Comparison of ENCODE assay signal across 27 cellular contexts in the genomic region with DNA sequence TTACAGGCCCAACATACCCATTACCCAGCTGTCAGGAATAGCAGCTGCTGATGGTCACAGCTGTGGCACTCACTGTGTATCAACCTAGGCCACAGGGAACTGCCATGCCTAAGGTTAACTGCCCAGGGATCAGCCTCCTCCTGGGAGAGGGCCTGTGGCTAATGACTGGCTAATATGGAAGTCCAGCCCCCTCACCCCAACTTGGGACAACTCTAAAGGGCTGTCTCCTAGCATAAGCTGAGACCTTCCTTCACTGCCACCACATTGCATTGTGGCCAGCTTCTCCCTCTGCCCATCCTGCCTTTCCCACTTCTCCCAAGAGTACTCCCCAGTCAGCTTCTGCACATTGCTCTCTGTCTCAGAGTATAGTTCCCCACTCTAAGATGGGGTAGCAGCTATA.
"Had no signal": no experiment of that assay in that cellular context is flagged by ENCODE, and none has a peak within 500 bp of the region (broad histone marks: within the 10 kb centered on the region; RNA-seq: fewer than 3 reads in every experiment).

No MANE protein-coding gene starts in this region.

- H3K27me3 ChIP-seq: stomach, suprapubic skin, testis, thyroid gland, tibial artery, tibial nerve, transverse colon, upper lobe of left lung, upper lobe of right lung, uterus had no signal

- H3K9me3 Mint-ChIP-seq: stimulated activated effector memory CD8-positive, alpha-beta T cell treated with anti-CD3 and anti-CD28 coated beads, Interleukin-12 subunit alpha, Interleukin-12 subunit beta, amount 100 ng/mL, for 72 hours; type B pancreatic cell had no signal

- H3K4me3 ChIP-seq: stomach, suprapubic skin, testis, thoracic aorta, thyroid gland, tibial artery, tibial nerve, transverse colon, upper lobe of left lung, upper lobe of right lung, uterus had no signal

- H3K4me1 ChIP-seq: stomach, suprapubic skin, testis, tibial artery, tibial nerve, transverse colon, upper lobe of left lung, upper lobe of right lung, uterus had no signal

- H3K4me1 Mint-ChIP-seq: stimulated activated effector memory CD8-positive, alpha-beta T cell treated with anti-CD3 and anti-CD28 coated beads, Interleukin-12 subunit alpha, Interleukin-12 subunit beta, amount 100 ng/mL, for 72 hours; stimulated activated memory B cell treated with anti-CD40 and anti-IgM and Interleukin-4, amounts not matched to agents 10 μg/mL and 1 μg/mL and 100 μg/mL, for 72 hours; stimulated activated naive B cell treated with anti-CD40 and anti-IgM and Interleukin-4, amounts not matched to agents 10 μg/mL and 1 μg/mL and 100 μg/mL, for 72 hours; stimulated activated naive CD8-positive, alpha-beta T cell treated with anti-CD3 and anti-CD28 coated beads, Interleukin-15, amount 100 ng/mL, for 72 hours had no signal

- H3K27ac ChIP-seq: stomach, suprapubic skin, testis, thoracic aorta, thyroid gland, tibial artery, tibial nerve, transverse colon, upper lobe of left lung, upper lobe of right lung, uterus had no signal

- H3K4me3 Mint-ChIP-seq: stimulated activated effector memory CD8-positive, alpha-beta T cell treated with anti-CD3 and anti-CD28 coated beads, Interleukin-12 subunit alpha, Interleukin-12 subunit beta, amount 100 ng/mL, for 72 hours; stimulated activated memory B cell treated with anti-CD40 and anti-IgM and Interleukin-4, amounts not matched to agents 10 μg/mL and 1 μg/mL and 100 μg/mL, for 72 hours; stimulated activated naive B cell treated with anti-CD40 and anti-IgM and Interleukin-4, amounts not matched to agents 10 μg/mL and 1 μg/mL and 100 μg/mL, for 72 hours; stimulated activated naive CD8-positive, alpha-beta T cell treated with anti-CD3 and anti-CD28 coated beads, Interleukin-15, amount 100 ng/mL, for 72 hours; stimulated activated naive CD8-positive, alpha-beta T cell treated with anti-CD3 and anti-CD28 coated beads, Interleukin-15, Interleukin-2, amounts not matched to agents 100 ng/mL and 50 ng/mL, for 24 hours; type B pancreatic cell had no signal

- ATAC-seq: stimulated activated effector memory CD8-positive, alpha-beta T cell treated with anti-CD3 and anti-CD28 coated beads, Interleukin-12 subunit alpha, Interleukin-12 subunit beta, amount 100 ng/mL, for 72 hours; stimulated activated memory B cell treated with anti-CD40 and anti-IgM and Interleukin-4, amounts not matched to agents 10 μg/mL and 1 μg/mL and 100 μg/mL, for 72 hours; stimulated activated naive B cell treated with anti-CD40 and anti-IgM and Interleukin-4, amounts not matched to agents 10 μg/mL and 1 μg/mL and 100 μg/mL, for 72 hours; stimulated activated naive CD8-positive, alpha-beta T cell treated with anti-CD3 and anti-CD28 coated beads, Interleukin-15, amount 100 ng/mL, for 72 hours; stimulated activated naive CD8-positive, alpha-beta T cell treated with anti-CD3 and anti-CD28 coated beads, Interleukin-15, Interleukin-2, amounts not matched to agents 100 U/mL and 50 U/mL, for 24 hours; upper lobe of right lung had no signal

- DNase-seq: stimulated activated CD4-positive, alpha-beta T cell treated with anti-CD3 and anti-CD28 coated beads, Interleukin-2, amount 100 ng/mL, for 24 hours; stimulated activated CD4-positive, alpha-beta T cell treated with anti-CD3 and anti-CD28 coated beads, Interleukin-2, amount 100 ng/mL, for 48 hours; stimulated activated CD4-positive, alpha-beta T cell treated with anti-CD3 and anti-CD28 coated beads, Interleukin-4, amount 100 ng/mL, for 1 hour; stimulated activated CD4-positive, alpha-beta T cell treated with anti-CD3 and anti-CD28 coated beads, Interleukin-4, amount 100 ng/mL, for 24 hours; stimulated activated CD4-positive, alpha-beta T cell treated with anti-CD3 and anti-CD28 coated beads, Interleukin-4, amount 100 ng/mL, for 4 hours; stimulated activated CD8-positive, alpha-beta memory T cell treated with anti-CD3 and anti-CD28 coated beads, Interleukin-4, amount 100 ng/mL, for 48 hours; stimulated activated naive B cell treated with anti-CD40 and anti-IgM and Interleukin-4, amounts not matched to agents 10 μg/mL and 1 μg/mL and 100 μg/mL, for 72 hours; stimulated activated naive CD4-positive, alpha-beta T cell; stimulated activated naive CD8-positive, alpha-beta T cell treated with anti-CD3 and anti-CD28 coated beads, Interleukin-15, amount 100 ng/mL, for 72 hours; stimulated activated naive CD8-positive, alpha-beta T cell treated with anti-CD3 and anti-CD28 coated beads, Interleukin-15, Interleukin-2, amounts not matched to agents 100 U/mL and 50 U/mL, for 24 hours; stomach; substantia nigra; testis; thyroid gland; tibial artery; transverse colon; trophoblast cell; upper lobe of left lung; upper lobe of right lung; uterus had no signal

- H3K27ac Mint-ChIP-seq: stimulated activated effector memory CD8-positive, alpha-beta T cell treated with anti-CD3 and anti-CD28 coated beads, Interleukin-12 subunit alpha, Interleukin-12 subunit beta, amount 100 ng/mL, for 72 hours; stimulated activated memory B cell treated with anti-CD40 and anti-IgM and Interleukin-4, amounts not matched to agents 10 μg/mL and 1 μg/mL and 100 μg/mL, for 72 hours; stimulated activated naive B cell treated with anti-CD40 and anti-IgM and Interleukin-4, amounts not matched to agents 10 μg/mL and 1 μg/mL and 100 μg/mL, for 72 hours; stimulated activated naive CD8-positive, alpha-beta T cell treated with anti-CD3 and anti-CD28 coated beads, Interleukin-15, Interleukin-2, amounts not matched to agents 100 ng/mL and 50 ng/mL, for 24 hours; type B pancreatic cell had no signal

- H3K9me3 ChIP-seq: suprapubic skin, testis, thyroid gland, transverse colon, upper lobe of left lung, upper lobe of right lung, uterus had no signal

- H3K36me3 Mint-ChIP-seq: stimulated activated effector memory CD8-positive, alpha-beta T cell treated with anti-CD3 and anti-CD28 coated beads, Interleukin-12 subunit alpha, Interleukin-12 subunit beta, amount 100 ng/mL, for 72 hours; stimulated activated memory B cell treated with anti-CD40 and anti-IgM and Interleukin-4, amounts not matched to agents 10 μg/mL and 1 μg/mL and 100 μg/mL, for 72 hours; stimulated activated naive B cell treated with anti-CD40 and anti-IgM and Interleukin-4, amounts not matched to agents 10 μg/mL and 1 μg/mL and 100 μg/mL, for 72 hours; type B pancreatic cell had no signal

- H3K36me3 ChIP-seq: stomach, suprapubic skin, thoracic aorta, thyroid gland, tibial artery, tibial nerve, transverse colon, upper lobe of left lung, upper lobe of right lung, uterus had no signal
